Comparison of ENCODE assay signal across 10 cellular contexts in genomic region chr1:23553206-23553895, GRCh38. TPM values are rescaled to one million over a fixed set of nuclear protein-coding genes. Genes with fewer than 3 reads are reported as not detected.
A peak's percentile ranks its signal among the peaks of the same experiment; 100 is the strongest.
DNase-seq lines count a peak whose midpoint lies in the region; ATAC-seq and TF ChIP-seq lines count a peak whose summit lies in the region.
"Had no signal": no experiment of that assay in that cellular context is flagged by ENCODE, and none has a peak within 500 bp of the region (broad histone marks: within the 10 kb centered on the region; RNA-seq: fewer than 3 reads in every experiment).

No MANE protein-coding gene starts in this region.

- no peak for ATAC-seq in right lobe of liver
- no peak for ATAC-seq in GM21825 (IDR thresholded peaks at IDR 0.05; ENCODE audit: unreplicated experiment)

- H3K27ac ChIP-seq in right lobe of liver, result peak overlapping the region; percentile 23 to 82 (median 73)
- peak overlapping the region; percentile 12 for H3K27ac ChIP-seq in thymus (ENCODE audit: low read depth)

- H3K36me3 ChIP-seq in right lobe of liver (no peaks in the 10 kb centered on the region), thymus (ENCODE audit: control insufficient read depth, insufficient read depth) (no peaks in the 10 kb centered on the region)

- no peaks in the 10 kb centered on the region for H3K9me3 Mint-ChIP-seq in activated T-cell treated with anti-CD3 and anti-CD28 coated beads, Interleukin-2, amount 50 U/mL, for 24 hours
- no peaks in the 10 kb centered on the region for H3K9me3 Mint-ChIP-seq in activated T-helper 1 cell treated with anti-CD3 and anti-CD28 coated beads, Interleukin-12 subunit alpha, Interleukin-12 subunit beta, Interleukin-2, Interleukin-4 antibody, amounts not matched to agents 30 ng/mL and 10 ng/mL and 1 ng/mL, durations not matched to agents 14 hours and 24 hours and 36 hours

- WGBS in right lobe of liver (ENCODE audit: insufficient coverage, low coverage, low lambda C conversion rate, missing lambda C conversion rate), result 73% methylated on average over 6 of the region's 11 CpGs
- 93% methylated on average over 11 of the region's 11 CpGs for WGBS in thymus

- no peak for TF ChIP-seq CTCF in right lobe of liver (IDR thresholded peaks at IDR 0.05)

- H3K4me3 Mint-ChIP-seq in activated T-cell treated with anti-CD3 and anti-CD28 coated beads, Interleukin-2, amount 50 U/mL, for 24 hours, result peak overlapping the region; percentile 78
- peak overlapping the region; percentile 79 for H3K4me3 Mint-ChIP-seq in activated T-helper 1 cell treated with anti-CD3 and anti-CD28 coated beads, Interleukin-12 subunit alpha, Interleukin-12 subunit beta, Interleukin-2, Interleukin-4 antibody, amounts not matched to agents 30 ng/mL and 10 ng/mL and 1 ng/mL, durations not matched to agents 14 hours and 24 hours and 36 hours

- no peak for TF ChIP-seq POLR2A in right lobe of liver (IDR thresholded peaks at IDR 0.05)

- DNase-seq in activated T-cell treated with anti-CD3 and anti-CD28 coated beads, Interleukin-2, amount 50 U/mL, for 24 hours, result no peak
- no peak for DNase-seq in activated T-cell treated with anti-CD3 and anti-CD28 coated beads, Interleukin-2, amount 50 U/mL, for 1 hour
- no peak for DNase-seq in activated T-helper 1 cell treated with anti-CD3 and anti-CD28 coated beads, Interleukin-12 subunit alpha, Interleukin-12 subunit beta, Interleukin-2, Interleukin-4 antibody, amounts not matched to agents 30 ng/mL and 10 ng/mL and 1 ng/mL, durations not matched to agents 14 hours and 24 hours and 36 hours (ENCODE audit: low spot score)
- DNase-seq in right lobe of liver (no peak), NCI-H2107 treated with DMSO at 0.1 percent for 48 hours (lab: John Stamatoyannopoulos, UW; ENCODE audit: unreplicated experiment) (no peak), NCI-H526 (lab: John Stamatoyannopoulos, UW) (no peak)
- DNase-seq: AML-193, foreskin melanocyte had no signal

- intact Hi-C loops in activated T-helper 1 cell treated with anti-CD3 and anti-CD28 coated beads, Interleukin-12 subunit alpha, Interleukin-12 subunit beta, Interleukin-2, Interleukin-4 antibody, amounts not matched to agents 30 ng/mL and 10 ng/mL and 1 ng/mL, durations not matched to agents 14 hours and 24 hours and 36 hours (cut with micrococcal nuclease), result no loop called here
- intact Hi-C loops in right lobe of liver (cut with DNase I), result no loop called here

- H3K9me3 ChIP-seq in right lobe of liver (no peaks in the 10 kb centered on the region), thymus (ENCODE audit: control insufficient read depth) (no peaks in the 10 kb centered on the region)

- peaks cover 50% of the 10 kb centered on the region for H3K4me1 Mint-ChIP-seq in activated T-cell treated with anti-CD3 and anti-CD28 coated beads, Interleukin-2, amount 50 U/mL, for 24 hours (ENCODE audit: low read depth)
- H3K4me1 Mint-ChIP-seq in activated T-helper 1 cell treated with anti-CD3 and anti-CD28 coated beads, Interleukin-12 subunit alpha, Interleukin-12 subunit beta, Interleukin-2, Interleukin-4 antibody, amounts not matched to agents 30 ng/mL and 10 ng/mL and 1 ng/mL, durations not matched to agents 14 hours and 24 hours and 36 hours (ENCODE audit: low read depth), result peaks cover 42% of the 10 kb centered on the region

- H3K27me3 Mint-ChIP-seq in activated T-cell treated with anti-CD3 and anti-CD28 coated beads, Interleukin-2, amount 50 U/mL, for 24 hours, result no peaks in the 10 kb centered on the region
- H3K27me3 Mint-ChIP-seq in activated T-helper 1 cell treated with anti-CD3 and anti-CD28 coated beads, Interleukin-12 subunit alpha, Interleukin-12 subunit beta, Interleukin-2, Interleukin-4 antibody, amounts not matched to agents 30 ng/mL and 10 ng/mL and 1 ng/mL, durations not matched to agents 14 hours and 24 hours and 36 hours (ENCODE audit: insufficient read depth), result peaks cover 17% of the 10 kb centered on the region

- H3K4me3 ChIP-seq in right lobe of liver, result no peak overlapping the region
- peak overlapping the region; percentile 70 for H3K4me3 ChIP-seq in thymus (ENCODE audit: low read length)

- peaks cover 0 to 3% (median 0%) of the 10 kb centered on the region in 4 donors for H3K4me1 ChIP-seq in right lobe of liver
- peaks cover 63% of the 10 kb centered on the region for H3K4me1 ChIP-seq in thymus (ENCODE audit: control insufficient read depth, insufficient read depth, low read length)

- peak overlapping the region; percentile 86 for H3K27ac Mint-ChIP-seq in activated T-cell treated with anti-CD3 and anti-CD28 coated beads, Interleukin-2, amount 50 U/mL, for 24 hours
- peak overlapping the region; percentile 80 for H3K27ac Mint-ChIP-seq in activated T-helper 1 cell treated with anti-CD3 and anti-CD28 coated beads, Interleukin-12 subunit alpha, Interleukin-12 subunit beta, Interleukin-2, Interleukin-4 antibody, amounts not matched to agents 30 ng/mL and 10 ng/mL and 1 ng/mL, durations not matched to agents 14 hours and 24 hours and 36 hours

- H3K36me3 Mint-ChIP-seq in activated T-cell treated with anti-CD3 and anti-CD28 coated beads, Interleukin-2, amount 50 U/mL, for 24 hours (ENCODE audit: low read depth), result peaks cover 11% of the 10 kb centered on the region
- peaks cover 4% of the 10 kb centered on the region for H3K36me3 Mint-ChIP-seq in activated T-helper 1 cell treated with anti-CD3 and anti-CD28 coated beads, Interleukin-12 subunit alpha, Interleukin-12 subunit beta, Interleukin-2, Interleukin-4 antibody, amounts not matched to agents 30 ng/mL and 10 ng/mL and 1 ng/mL, durations not matched to agents 14 hours and 24 hours and 36 hours (ENCODE audit: low read depth)

- H3K27me3 ChIP-seq in right lobe of liver (no peaks in the 10 kb centered on the region), thymus (ENCODE audit: control insufficient read depth, insufficient read depth) (no peaks in the 10 kb centered on the region)

RNA-seq across cellular contexts. Expression of gene ID3, which starts 6.0 kb away (rescaled TPM):
- 20.8 and 22.9 TPM in 2 replicates for total RNA-seq in activated T-helper 1 cell treated with anti-CD3 and anti-CD28 coated beads, Interleukin-12 subunit alpha, Interleukin-12 subunit beta, Interleukin-2, Interleukin-4 antibody, amounts not matched to agents 30 ng/mL and 10 ng/mL and 1 ng/mL, durations not matched to agents 14 hours and 24 hours and 36 hours
- total RNA-seq in right lobe of liver, result 10 to 100 TPM; 12.7 to 44.6 (median 27.0) TPM
- 131 TPM for polyA plus RNA-seq in thymus

RNA-seq across cellular contexts. Expression of gene E2F2, which starts 22.3 kb away (rescaled TPM):
- total RNA-seq in activated T-helper 1 cell treated with anti-CD3 and anti-CD28 coated beads, Interleukin-12 subunit alpha, Interleukin-12 subunit beta, Interleukin-2, Interleukin-4 antibody, amounts not matched to agents 30 ng/mL and 10 ng/mL and 1 ng/mL, durations not matched to agents 14 hours and 24 hours and 36 hours, result 32.0 and 33.5 TPM in 2 replicates
- total RNA-seq in right lobe of liver, result 1 to 10 TPM in 1 of 6 experiments, under 1 TPM in 5; 0.18 to 1.2 (median 0.70) TPM
- polyA plus RNA-seq in thymus, result 2.0 TPM

Comparison
In these comparisons a context has a peak if more than half of its experiments do, and no peak if none do; other contexts are left out.
1. RNA of gene E2F2, which starts 22.3 kb away (total RNA-seq): 32.0 to 33.5 TPM in activated T-helper 1 cell treated with anti-CD3 and anti-CD28 coated beads, Interleukin-12 subunit alpha, Interleukin-12 subunit beta, Interleukin-2, Interleukin-4 antibody, amounts not matched to agents 30 ng/mL and 10 ng/mL and 1 ng/mL, durations not matched to agents 14 hours and 24 hours and 36 hours; 0.18 to 1.2 TPM in right lobe of liver; every median in the first group is over 10 times any median in the second.